ENCODE assay signal across 1 cellular context in the genomic region with DNA sequence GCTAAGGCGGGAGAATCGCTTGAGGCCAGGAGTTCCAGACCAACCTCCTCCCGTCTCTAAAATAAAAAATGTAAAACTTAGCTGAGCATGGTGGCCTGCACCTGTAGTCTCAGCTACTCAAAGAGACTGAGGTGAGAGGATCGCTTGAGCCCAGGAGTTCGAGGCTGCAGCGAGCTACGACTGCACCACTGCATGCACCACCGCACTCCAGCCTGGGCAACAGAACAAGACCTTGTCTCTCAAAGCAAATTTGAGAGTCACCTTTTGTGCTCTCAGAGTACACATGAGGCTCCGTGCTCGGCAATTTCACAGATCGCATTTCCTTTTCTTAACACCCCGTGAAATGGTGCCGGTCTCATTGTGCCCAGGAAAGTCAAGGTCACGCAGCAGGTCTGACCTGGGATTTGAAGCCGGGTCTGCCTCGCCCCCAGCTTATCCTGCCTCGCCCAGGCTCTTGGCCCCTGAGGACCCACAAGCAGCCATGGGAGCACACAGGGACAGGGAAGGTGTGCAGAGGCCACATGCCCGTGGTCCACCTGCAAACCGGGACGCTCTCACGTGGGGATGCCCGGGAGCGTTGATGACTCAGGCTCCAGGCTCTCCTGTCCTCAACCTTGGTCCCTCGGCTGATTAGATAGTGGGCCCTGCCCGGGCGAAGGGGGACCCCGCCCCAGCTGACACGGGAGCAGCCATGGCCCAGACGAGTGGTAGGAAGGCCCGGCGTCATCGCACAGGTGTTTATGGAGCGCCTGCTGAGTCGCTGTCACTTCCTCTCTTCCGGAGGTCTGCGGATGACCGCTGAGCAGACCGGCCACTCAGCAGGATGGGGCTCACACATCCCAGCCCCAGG.
TF ChIP-seq lines count a peak whose summit lies in the region.

No MANE protein-coding gene starts in this region.

TF ChIP-seq in HepG2, 621 proteins besides CTCF, POLR2A, EP300 and RAD21 (continued from another document and continues in another):
- TF ChIP-seq, protein P1, sequence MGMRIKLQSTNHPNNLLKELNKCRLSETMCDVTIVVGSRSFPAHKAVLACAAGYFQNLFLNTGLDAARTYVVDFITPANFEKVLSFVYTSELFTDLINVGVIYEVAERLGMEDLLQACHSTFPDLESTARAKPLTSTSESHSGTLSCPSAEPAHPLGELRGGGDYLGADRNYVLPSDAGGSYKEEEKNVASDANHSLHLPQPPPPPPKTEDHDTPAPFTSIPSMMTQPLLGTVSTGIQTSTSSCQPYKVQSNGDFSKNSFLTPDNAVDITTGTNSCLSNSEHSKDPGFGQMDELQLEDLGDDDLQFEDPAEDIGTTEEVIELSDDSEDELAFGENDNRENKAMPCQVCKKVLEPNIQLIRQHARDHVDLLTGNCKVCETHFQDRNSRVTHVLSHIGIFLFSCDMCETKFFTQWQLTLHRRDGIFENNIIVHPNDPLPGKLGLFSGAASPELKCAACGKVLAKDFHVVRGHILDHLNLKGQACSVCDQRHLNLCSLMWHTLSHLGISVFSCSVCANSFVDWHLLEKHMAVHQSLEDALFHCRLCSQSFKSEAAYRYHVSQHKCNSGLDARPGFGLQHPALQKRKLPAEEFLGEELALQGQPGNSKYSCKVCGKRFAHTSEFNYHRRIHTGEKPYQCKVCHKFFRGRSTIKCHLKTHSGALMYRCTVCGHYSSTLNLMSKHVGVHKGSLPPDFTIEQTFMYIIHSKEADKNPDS (CRISPR knock-in tag; IDR thresholded peaks at IDR 0.05): 0 out of 2 replicates have a peak, but pooled peaks have one; percentile 27
- TF ChIP-seq ZC3H13 (CRISPR knock-in tag; IDR thresholded peaks at IDR 0.05): peak; percentile 45; the same call in 1 of the 2 replicates
- TF ChIP-seq GTF3A (CRISPR knock-in tag; conservative IDR thresholded peaks at IDR 0.05): no peak
- no peak for TF ChIP-seq ZNF234 (CRISPR knock-in tag; conservative IDR thresholded peaks at IDR 0.05)
- TF ChIP-seq ZNF282 (IDR thresholded peaks at IDR 0.05; ENCODE audit: partially characterized antibody): no peak
- TF ChIP-seq SOX5 (CRISPR knock-in tag; IDR thresholded peaks at IDR 0.05; ENCODE audit: borderline replicate concordance): peak; percentile 26; the same call in 1 of the 2 replicates
- TF ChIP-seq, protein P2, sequence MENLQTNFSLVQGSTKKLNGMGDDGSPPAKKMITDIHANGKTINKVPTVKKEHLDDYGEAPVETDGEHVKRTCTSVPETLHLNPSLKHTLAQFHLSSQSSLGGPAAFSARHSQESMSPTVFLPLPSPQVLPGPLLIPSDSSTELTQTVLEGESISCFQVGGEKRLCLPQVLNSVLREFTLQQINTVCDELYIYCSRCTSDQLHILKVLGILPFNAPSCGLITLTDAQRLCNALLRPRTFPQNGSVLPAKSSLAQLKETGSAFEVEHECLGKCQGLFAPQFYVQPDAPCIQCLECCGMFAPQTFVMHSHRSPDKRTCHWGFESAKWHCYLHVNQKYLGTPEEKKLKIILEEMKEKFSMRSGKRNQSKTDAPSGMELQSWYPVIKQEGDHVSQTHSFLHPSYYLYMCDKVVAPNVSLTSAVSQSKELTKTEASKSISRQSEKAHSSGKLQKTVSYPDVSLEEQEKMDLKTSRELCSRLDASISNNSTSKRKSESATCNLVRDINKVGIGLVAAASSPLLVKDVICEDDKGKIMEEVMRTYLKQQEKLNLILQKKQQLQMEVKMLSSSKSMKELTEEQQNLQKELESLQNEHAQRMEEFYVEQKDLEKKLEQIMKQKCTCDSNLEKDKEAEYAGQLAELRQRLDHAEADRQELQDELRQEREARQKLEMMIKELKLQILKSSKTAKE (CRISPR knock-in tag; IDR thresholded peaks at IDR 0.05; ENCODE audit: borderline replicate concordance): no peak; the same call in 1 of the 2 replicates
- no peak for TF ChIP-seq ZNF615 (CRISPR knock-in tag; IDR thresholded peaks at IDR 0.05; ENCODE audit: borderline replicate concordance)
- TF ChIP-seq ZNF3 (CRISPR knock-in tag; IDR thresholded peaks at IDR 0.05): no peak
- TF ChIP-seq, protein P3, sequence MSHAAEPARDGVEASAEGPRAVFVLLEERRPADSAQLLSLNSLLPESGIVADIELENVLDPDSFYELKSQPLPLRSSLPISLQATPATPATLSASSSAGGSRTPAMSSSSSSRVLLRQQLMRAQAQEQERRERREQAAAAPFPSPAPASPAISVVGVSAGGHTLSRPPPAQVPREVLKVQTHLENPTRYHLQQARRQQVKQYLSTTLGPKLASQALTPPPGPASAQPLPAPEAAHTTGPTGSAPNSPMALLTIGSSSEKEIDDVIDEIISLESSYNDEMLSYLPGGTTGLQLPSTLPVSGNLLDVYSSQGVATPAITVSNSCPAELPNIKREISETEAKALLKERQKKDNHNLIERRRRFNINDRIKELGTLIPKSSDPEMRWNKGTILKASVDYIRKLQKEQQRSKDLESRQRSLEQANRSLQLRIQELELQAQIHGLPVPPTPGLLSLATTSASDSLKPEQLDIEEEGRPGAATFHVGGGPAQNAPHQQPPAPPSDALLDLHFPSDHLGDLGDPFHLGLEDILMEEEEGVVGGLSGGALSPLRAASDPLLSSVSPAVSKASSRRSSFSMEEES (CRISPR knock-in tag; IDR thresholded peaks at IDR 0.05): peak; percentile 79; the same call in 1 of the 2 replicates
- TF ChIP-seq, protein P4, sequence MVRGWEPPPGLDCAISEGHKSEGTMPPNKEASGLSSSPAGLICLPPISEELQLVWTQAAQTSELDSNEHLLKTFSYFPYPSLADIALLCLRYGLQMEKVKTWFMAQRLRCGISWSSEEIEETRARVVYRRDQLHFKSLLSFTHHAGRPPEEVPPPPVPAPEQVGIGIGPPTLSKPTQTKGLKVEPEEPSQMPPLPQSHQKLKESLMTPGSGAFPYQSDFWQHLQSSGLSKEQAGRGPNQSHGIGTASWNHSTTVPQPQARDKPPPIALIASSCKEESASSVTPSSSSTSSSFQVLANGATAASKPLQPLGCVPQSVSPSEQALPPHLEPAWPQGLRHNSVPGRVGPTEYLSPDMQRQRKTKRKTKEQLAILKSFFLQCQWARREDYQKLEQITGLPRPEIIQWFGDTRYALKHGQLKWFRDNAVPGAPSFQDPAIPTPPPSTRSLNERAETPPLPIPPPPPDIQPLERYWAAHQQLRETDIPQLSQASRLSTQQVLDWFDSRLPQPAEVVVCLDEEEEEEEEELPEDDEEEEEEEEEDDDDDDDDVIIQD (CRISPR knock-in tag; IDR thresholded peaks at IDR 0.05; ENCODE audit: low read depth): no peak
- no peak for TF ChIP-seq ARNTL (CRISPR knock-in tag; IDR thresholded peaks at IDR 0.05)
- no peak for TF ChIP-seq ZNF205 (CRISPR knock-in tag; IDR thresholded peaks at IDR 0.05)
- no peak for TF ChIP-seq RARG (CRISPR knock-in tag; IDR thresholded peaks at IDR 0.05; ENCODE audit: low read depth)
- peak; percentile 94; the same call in 1 of the 2 replicates for TF ChIP-seq ZNF451 (CRISPR knock-in tag; IDR thresholded peaks at IDR 0.05)
- TF ChIP-seq, protein P5, sequence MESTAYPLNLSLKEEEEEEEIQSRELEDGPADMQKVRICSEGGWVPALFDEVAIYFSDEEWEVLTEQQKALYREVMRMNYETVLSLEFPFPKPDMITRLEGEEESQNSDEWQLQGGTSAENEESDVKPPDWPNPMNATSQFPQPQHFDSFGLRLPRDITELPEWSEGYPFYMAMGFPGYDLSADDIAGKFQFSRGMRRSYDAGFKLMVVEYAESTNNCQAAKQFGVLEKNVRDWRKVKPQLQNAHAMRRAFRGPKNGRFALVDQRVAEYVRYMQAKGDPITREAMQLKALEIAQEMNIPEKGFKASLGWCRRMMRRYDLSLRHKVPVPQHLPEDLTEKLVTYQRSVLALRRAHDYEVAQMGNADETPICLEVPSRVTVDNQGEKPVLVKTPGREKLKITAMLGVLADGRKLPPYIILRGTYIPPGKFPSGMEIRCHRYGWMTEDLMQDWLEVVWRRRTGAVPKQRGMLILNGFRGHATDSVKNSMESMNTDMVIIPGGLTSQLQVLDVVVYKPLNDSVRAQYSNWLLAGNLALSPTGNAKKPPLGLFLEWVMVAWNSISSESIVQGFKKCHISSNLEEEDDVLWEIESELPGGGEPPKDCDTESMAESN (CRISPR knock-in tag; conservative IDR thresholded peaks at IDR 0.05): no peak
- no peak for TF ChIP-seq KDM4B (CRISPR knock-in tag; IDR thresholded peaks at IDR 0.05)
- TF ChIP-seq, protein P6, sequence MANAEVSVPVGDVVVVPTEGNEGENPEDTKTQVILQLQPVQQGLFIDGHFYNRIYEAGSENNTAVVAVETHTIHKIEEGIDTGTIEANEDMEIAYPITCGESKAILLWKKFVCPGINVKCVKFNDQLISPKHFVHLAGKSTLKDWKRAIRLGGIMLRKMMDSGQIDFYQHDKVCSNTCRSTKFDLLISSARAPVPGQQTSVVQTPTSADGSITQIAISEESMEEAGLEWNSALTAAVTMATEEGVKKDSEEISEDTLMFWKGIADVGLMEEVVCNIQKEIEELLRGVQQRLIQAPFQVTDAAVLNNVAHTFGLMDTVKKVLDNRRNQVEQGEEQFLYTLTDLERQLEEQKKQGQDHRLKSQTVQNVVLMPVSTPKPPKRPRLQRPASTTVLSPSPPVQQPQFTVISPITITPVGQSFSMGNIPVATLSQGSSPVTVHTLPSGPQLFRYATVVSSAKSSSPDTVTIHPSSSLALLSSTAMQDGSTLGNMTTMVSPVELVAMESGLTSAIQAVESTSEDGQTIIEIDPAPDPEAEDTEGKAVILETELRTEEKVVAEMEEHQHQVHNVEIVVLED (CRISPR knock-in tag; IDR thresholded peaks at IDR 0.05; ENCODE audit: borderline replicate concordance): peak; percentile 37; the same call in 1 of the 2 replicates
- TF ChIP-seq ZNF224 (CRISPR knock-in tag; IDR thresholded peaks at IDR 0.05): peak; percentile 96; the same call in 1 of the 2 replicates
- TF ChIP-seq KLF16 (CRISPR knock-in tag; IDR thresholded peaks at IDR 0.05): peak in 1 of 2 experiments; percentile 66; a peak in 2 of 4 replicates
- TF ChIP-seq NKX3-1 (CRISPR knock-in tag; IDR thresholded peaks at IDR 0.05): peak; percentile 32; the same call in 1 of the 2 replicates
- TF ChIP-seq SRSF9 (IDR thresholded peaks at IDR 0.05; ENCODE audit: borderline replicate concordance, insufficient read depth, low read depth, low read length, poor library complexity, severe bottlenecking): no peak
- TF ChIP-seq KLF13 (CRISPR knock-in tag; IDR thresholded peaks at IDR 0.05): no peak
- peak; percentile 87; the same call in 1 of the 2 replicates for TF ChIP-seq ZNF446 (CRISPR knock-in tag; IDR thresholded peaks at IDR 0.05)
- TF ChIP-seq, protein P7, sequence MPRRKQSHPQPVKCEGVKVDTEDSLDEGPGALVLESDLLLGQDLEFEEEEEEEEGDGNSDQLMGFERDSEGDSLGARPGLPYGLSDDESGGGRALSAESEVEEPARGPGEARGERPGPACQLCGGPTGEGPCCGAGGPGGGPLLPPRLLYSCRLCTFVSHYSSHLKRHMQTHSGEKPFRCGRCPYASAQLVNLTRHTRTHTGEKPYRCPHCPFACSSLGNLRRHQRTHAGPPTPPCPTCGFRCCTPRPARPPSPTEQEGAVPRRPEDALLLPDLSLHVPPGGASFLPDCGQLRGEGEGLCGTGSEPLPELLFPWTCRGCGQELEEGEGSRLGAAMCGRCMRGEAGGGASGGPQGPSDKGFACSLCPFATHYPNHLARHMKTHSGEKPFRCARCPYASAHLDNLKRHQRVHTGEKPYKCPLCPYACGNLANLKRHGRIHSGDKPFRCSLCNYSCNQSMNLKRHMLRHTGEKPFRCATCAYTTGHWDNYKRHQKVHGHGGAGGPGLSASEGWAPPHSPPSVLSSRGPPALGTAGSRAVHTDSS (CRISPR knock-in tag; conservative IDR thresholded peaks at IDR 0.05): no peak
- TF ChIP-seq, protein P8, sequence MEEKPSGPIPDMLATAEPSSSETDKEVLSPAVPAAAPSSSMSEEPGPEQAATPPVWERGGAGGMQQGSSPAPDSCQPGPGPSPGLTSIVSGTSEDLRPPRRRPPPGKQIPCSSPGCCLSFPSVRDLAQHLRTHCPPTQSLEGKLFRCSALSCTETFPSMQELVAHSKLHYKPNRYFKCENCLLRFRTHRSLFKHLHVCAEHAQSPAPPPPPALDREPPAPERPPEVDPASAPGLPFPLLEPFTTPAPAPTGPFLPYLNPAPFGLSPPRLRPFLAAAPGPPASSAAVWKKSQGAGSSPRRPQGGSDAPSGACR (CRISPR knock-in tag; IDR thresholded peaks at IDR 0.05): no peak
- TF ChIP-seq MBD4 (IDR thresholded peaks at IDR 0.05; ENCODE audit: borderline replicate concordance, low read length): no peak
- 0 out of 2 replicates have a peak, but pooled peaks have one; percentile 50 for TF ChIP-seq ZBTB7B (CRISPR knock-in tag; IDR thresholded peaks at IDR 0.05)
- TF ChIP-seq ARHGAP35 (CRISPR knock-in tag; IDR thresholded peaks at IDR 0.05; ENCODE audit: borderline replicate concordance): peak; percentile 93
- no peak for TF ChIP-seq ZNF143 (CRISPR knock-in tag; IDR thresholded peaks at IDR 0.05)
- peak; percentile 39; the same call in 1 of the 2 replicates for TF ChIP-seq KAT8 (CRISPR knock-in tag; IDR thresholded peaks at IDR 0.05)
- TF ChIP-seq, protein P9, sequence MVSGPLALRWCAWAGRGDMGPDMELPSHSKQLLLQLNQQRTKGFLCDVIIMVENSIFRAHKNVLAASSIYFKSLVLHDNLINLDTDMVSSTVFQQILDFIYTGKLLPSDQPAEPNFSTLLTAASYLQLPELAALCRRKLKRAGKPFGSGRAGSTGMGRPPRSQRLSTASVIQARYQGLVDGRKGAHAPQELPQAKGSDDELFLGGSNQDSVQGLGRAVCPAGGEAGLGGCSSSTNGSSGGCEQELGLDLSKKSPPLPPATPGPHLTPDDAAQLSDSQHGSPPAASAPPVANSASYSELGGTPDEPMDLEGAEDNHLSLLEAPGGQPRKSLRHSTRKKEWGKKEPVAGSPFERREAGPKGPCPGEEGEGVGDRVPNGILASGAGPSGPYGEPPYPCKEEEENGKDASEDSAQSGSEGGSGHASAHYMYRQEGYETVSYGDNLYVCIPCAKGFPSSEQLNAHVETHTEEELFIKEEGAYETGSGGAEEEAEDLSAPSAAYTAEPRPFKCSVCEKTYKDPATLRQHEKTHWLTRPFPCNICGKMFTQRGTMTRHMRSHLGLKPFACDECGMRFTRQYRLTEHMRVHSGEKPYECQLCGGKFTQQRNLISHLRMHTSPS (CRISPR knock-in tag; IDR thresholded peaks at IDR 0.05; ENCODE audit: low read depth): peak; percentile 68
- TF ChIP-seq, protein P10, sequence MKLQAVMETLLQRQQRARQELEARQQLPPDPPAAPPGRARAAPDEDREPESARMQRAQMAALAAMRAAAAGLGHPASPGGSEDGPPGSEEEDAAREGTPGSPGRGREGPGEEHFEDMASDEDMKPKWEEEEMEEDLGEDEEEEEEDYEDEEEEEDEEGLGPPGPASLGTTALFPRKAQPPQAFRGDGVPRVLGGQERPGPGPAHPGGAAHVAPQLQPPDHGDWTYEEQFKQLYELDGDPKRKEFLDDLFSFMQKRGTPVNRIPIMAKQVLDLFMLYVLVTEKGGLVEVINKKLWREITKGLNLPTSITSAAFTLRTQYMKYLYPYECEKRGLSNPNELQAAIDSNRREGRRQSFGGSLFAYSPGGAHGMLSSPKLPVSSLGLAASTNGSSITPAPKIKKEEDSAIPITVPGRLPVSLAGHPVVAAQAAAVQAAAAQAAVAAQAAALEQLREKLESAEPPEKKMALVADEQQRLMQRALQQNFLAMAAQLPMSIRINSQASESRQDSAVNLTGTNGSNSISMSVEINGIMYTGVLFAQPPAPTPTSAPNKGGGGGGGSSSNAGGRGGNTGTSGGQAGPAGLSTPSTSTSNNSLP (IDR thresholded peaks at IDR 0.05; ENCODE audit: low read depth, low read length): no peak
- peak; percentile 96; the same call in 1 of the 2 replicates for TF ChIP-seq ZNF790 (CRISPR knock-in tag; IDR thresholded peaks at IDR 0.05; ENCODE audit: borderline replicate concordance)
- no peak for TF ChIP-seq THYN1 (CRISPR knock-in tag; IDR thresholded peaks at IDR 0.05; ENCODE audit: borderline replicate concordance, low read depth)
- no peak; the same call in 1 of the 2 replicates for TF ChIP-seq ZNF572 (CRISPR knock-in tag; IDR thresholded peaks at IDR 0.05)
